24 cellular contexts compared by ENCODE assay signal in the genomic region with DNA sequence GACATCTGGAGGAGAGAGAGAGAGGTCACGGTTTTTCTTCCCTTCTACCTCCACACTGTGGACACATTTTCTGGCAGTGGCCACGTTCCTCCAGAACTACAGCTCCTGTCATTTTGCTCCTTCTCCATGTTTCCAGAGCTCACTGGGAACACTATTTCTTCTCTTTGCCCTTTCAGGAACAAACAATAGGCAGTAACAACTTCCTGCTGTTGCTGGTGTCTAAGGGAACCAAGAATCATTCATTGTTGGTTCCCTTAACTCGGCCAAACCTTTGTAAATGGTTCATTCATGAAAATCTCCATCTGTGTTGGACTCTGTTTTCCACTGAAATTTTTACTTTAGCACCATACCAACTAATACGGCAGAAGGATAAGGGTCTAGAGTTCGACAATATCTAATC.
"Had no signal": no experiment of that assay in that cellular context is flagged by ENCODE, and none has a peak within 500 bp of the region (broad histone marks: within the 10 kb centered on the region; RNA-seq: fewer than 3 reads in every experiment).

No MANE protein-coding gene starts in this region.

- H3K9me3 Mint-ChIP-seq: activated naive CD8-positive, alpha-beta T cell treated with anti-CD3 and anti-CD28 coated beads, Interleukin-2, amount 10 ng/mL, durations not matched to agents 7 days and 5 days; T-helper 1 cell treated with Interleukin-12 subunit alpha and Interleukin-12 subunit beta and Interleukin-4 antibody, amounts not matched to agents 30 μg/mL and 1 μg/mL, for 36 hours; WTC11 had no signal

- DNase-seq: activated CD4-positive, alpha-beta T cell treated with anti-CD3 and anti-CD28 coated beads for 48 hours; activated CD4-positive, alpha-beta T cell treated with anti-CD3 and anti-CD28 coated beads, Interleukin-2, amount 50 U/mL, for 4 hours; activated CD4-positive, CD25-positive, alpha-beta regulatory T cell treated with anti-CD3 and anti-CD28 coated beads, Interleukin-2, amount 50 U/mL, for 72 hours; activated CD8-positive, alpha-beta memory T cell treated with anti-CD3 and anti-CD28 coated beads, Interleukin-2, amount 50 U/mL, for 48 hours; activated CD8-positive, alpha-beta T cell treated with anti-CD3 and anti-CD28 coated beads, Interleukin-2, amount 10 ng/mL, durations not matched to agents 7 days and 5 days; activated naive CD4-positive, alpha-beta T cell treated with anti-CD3 and anti-CD28 coated beads, Interleukin-2, amount 50 U/mL, for 16 hours; activated naive CD8-positive, alpha-beta T cell treated with anti-CD3 and anti-CD28 coated beads, Interleukin-2, amount 10 ng/mL, durations not matched to agents 7 days and 5 days; activated T-cell treated with anti-CD3 and anti-CD28 coated beads, Interleukin-2, amount 50 U/mL, for 1 hour; adrenal gland; central memory CD4-positive, alpha-beta T cell; KG1; NCI-H1092; NCI-H1417; NCI-H1930; NCI-H2171; NCI-H2227 treated with DMSO at 0.1 percent for 48 hours; NCI-H446 treated with DMSO at 0.1 percent for 48 hours; NCI-H524 treated with DMSO at 0.1 percent for 48 hours; NCI-H774; SIG-M5; SW 1271 had no signal

- H3K4me1 Mint-ChIP-seq: activated naive CD8-positive, alpha-beta T cell treated with anti-CD3 and anti-CD28 coated beads, Interleukin-2, amount 10 ng/mL, durations not matched to agents 7 days and 5 days had no signal

- H3K27ac Mint-ChIP-seq: activated CD8-positive, alpha-beta T cell treated with anti-CD3 and anti-CD28 coated beads, Interleukin-2, amount 10 ng/mL, durations not matched to agents 7 days and 5 days; activated naive CD8-positive, alpha-beta T cell treated with anti-CD3 and anti-CD28 coated beads, Interleukin-2, amount 10 ng/mL, durations not matched to agents 7 days and 5 days; T-helper 1 cell treated with Interleukin-12 subunit alpha and Interleukin-12 subunit beta and Interleukin-4 antibody, amounts not matched to agents 30 μg/mL and 1 μg/mL, for 36 hours; WTC11 had no signal

- H3K4me1 ChIP-seq: adrenal gland had no signal

- H3K36me3 Mint-ChIP-seq: activated naive CD8-positive, alpha-beta T cell treated with anti-CD3 and anti-CD28 coated beads, Interleukin-2, amount 10 ng/mL, durations not matched to agents 7 days and 5 days; WTC11 had no signal

- H3K4me3 Mint-ChIP-seq: activated CD8-positive, alpha-beta T cell treated with anti-CD3 and anti-CD28 coated beads, Interleukin-2, amount 10 ng/mL, durations not matched to agents 7 days and 5 days; activated naive CD8-positive, alpha-beta T cell treated with anti-CD3 and anti-CD28 coated beads, Interleukin-2, amount 10 ng/mL, durations not matched to agents 7 days and 5 days; T-helper 1 cell treated with Interleukin-12 subunit alpha and Interleukin-12 subunit beta and Interleukin-4 antibody, amounts not matched to agents 30 μg/mL and 1 μg/mL, for 36 hours; WTC11 had no signal

- H3K27ac ChIP-seq: adrenal gland, SK-N-MC had no signal

- H3K27me3 ChIP-seq: adrenal gland had no signal

- H3K4me3 ChIP-seq: adrenal gland, SK-N-MC had no signal

- H3K9me3 ChIP-seq: adrenal gland had no signal

- ATAC-seq: activated CD8-positive, alpha-beta T cell treated with anti-CD3 and anti-CD28 coated beads, Interleukin-2, amount 10 ng/mL, durations not matched to agents 7 days and 5 days; WTC11 had no signal

- H3K36me3 ChIP-seq: adrenal gland had no signal
